ENCODE assay signal across 1 cellular context in the genomic region with DNA sequence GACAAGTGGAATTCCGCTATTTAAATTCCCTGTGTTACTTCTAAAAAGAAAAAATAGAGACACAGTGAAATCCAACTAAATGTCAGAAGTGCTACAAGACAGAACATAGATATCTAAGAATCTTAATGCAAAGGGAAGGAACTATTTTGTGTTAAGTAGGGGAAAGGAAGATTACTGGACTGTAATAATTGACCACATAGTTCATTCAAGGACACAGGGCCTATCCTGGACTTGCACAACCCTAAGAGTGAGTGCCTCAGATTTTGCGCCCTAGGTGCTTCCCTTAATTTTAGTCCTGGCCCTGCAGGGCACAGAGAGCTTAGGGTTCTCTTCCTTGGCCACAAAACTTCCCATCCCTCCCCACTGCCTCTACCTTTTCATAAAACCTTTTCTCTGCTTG.
TF ChIP-seq lines count a peak whose summit lies in the region.

No MANE protein-coding gene starts in this region.

TF ChIP-seq in HCT116, 20 proteins besides CTCF, POLR2A, EP300 and RAD21 (continued from another document):
- TF ChIP-seq, protein P1, sequence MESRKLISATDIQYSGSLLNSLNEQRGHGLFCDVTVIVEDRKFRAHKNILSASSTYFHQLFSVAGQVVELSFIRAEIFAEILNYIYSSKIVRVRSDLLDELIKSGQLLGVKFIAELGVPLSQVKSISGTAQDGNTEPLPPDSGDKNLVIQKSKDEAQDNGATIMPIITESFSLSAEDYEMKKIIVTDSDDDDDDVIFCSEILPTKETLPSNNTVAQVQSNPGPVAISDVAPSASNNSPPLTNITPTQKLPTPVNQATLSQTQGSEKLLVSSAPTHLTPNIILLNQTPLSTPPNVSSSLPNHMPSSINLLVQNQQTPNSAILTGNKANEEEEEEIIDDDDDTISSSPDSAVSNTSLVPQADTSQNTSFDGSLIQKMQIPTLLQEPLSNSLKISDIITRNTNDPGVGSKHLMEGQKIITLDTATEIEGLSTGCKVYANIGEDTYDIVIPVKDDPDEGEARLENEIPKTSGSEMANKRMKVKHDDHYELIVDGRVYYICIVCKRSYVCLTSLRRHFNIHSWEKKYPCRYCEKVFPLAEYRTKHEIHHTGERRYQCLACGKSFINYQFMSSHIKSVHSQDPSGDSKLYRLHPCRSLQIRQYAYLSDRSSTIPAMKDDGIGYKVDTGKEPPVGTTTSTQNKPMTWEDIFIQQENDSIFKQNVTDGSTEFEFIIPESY (IDR thresholded peaks at IDR 0.05; ENCODE audit: extremely low read depth, insufficient replicate concordance, low read length): no peak
- TF ChIP-seq POLR2AphosphoS5 (IDR thresholded peaks at IDR 0.05; ENCODE audit: low read depth, low read length): 0 out of 2 replicates have a peak, but pooled peaks have one; percentile 24
- TF ChIP-seq, protein P2, sequence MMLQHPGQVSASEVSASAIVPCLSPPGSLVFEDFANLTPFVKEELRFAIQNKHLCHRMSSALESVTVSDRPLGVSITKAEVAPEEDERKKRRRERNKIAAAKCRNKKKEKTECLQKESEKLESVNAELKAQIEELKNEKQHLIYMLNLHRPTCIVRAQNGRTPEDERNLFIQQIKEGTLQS (IDR thresholded peaks at IDR 0.05): no peak
- no peak for TF ChIP-seq ZNF274 (IDR thresholded peaks at IDR 0.05; ENCODE audit: low read depth, low read length)
- TF ChIP-seq, protein P3, sequence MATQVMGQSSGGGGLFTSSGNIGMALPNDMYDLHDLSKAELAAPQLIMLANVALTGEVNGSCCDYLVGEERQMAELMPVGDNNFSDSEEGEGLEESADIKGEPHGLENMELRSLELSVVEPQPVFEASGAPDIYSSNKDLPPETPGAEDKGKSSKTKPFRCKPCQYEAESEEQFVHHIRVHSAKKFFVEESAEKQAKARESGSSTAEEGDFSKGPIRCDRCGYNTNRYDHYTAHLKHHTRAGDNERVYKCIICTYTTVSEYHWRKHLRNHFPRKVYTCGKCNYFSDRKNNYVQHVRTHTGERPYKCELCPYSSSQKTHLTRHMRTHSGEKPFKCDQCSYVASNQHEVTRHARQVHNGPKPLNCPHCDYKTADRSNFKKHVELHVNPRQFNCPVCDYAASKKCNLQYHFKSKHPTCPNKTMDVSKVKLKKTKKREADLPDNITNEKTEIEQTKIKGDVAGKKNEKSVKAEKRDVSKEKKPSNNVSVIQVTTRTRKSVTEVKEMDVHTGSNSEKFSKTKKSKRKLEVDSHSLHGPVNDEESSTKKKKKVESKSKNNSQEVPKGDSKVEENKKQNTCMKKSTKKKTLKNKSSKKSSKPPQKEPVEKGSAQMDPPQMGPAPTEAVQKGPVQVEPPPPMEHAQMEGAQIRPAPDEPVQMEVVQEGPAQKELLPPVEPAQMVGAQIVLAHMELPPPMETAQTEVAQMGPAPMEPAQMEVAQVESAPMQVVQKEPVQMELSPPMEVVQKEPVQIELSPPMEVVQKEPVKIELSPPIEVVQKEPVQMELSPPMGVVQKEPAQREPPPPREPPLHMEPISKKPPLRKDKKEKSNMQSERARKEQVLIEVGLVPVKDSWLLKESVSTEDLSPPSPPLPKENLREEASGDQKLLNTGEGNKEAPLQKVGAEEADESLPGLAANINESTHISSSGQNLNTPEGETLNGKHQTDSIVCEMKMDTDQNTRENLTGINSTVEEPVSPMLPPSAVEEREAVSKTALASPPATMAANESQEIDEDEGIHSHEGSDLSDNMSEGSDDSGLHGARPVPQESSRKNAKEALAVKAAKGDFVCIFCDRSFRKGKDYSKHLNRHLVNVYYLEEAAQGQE (IDR thresholded peaks at IDR 0.05; ENCODE audit: low read depth): no peak
TF ChIP-seq in HCT116: peak in this region for 1.
